In the genomic region with DNA sequence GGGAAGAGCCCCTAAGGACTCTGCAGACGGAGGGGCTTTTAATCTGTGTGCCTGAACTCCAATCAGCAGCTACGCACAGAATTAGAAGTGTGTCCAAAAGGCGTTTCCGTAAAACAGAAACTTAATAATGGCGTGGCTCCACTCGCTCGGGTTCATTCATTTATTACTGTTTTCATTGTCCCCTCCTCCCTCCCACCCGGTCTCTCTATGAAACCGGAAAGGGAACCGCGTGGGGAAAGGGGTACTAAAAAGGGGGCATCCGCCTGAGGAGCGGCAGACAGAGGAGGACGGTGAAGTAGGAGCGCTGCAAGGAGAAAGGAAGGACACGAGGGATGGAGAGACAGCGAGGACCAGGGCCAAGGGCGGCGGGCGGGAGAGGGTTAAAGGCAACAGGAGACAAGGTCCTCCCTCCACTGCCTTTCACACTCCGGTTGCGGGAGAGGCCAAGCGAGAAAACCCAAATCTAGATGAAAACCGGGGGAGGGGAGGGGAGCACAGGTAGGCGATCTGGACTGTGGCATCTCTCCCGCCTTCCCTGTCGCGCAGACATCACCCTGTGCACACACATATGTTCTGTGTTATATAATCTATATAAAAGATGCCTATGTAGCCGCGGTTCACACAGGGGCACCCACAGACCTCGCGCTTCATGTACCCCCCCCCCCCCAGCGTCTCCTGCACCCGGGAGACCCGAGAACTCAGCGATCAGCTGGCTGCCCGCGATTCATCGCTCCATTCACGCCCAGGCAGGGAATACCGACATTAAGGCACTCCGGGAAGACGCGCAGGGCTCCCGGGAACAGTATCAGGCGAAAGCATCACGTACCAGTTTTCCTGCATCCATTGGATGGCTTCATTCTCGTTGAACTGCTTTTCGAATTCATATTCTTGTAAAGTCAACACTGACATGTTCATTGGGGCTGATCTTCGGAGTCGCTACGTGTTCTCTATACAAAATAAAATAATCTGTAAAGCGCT, we compare ENCODE assay signal across 8 cellular contexts. TPM values are rescaled to one million over a fixed set of nuclear protein-coding genes. Genes with fewer than 3 reads are reported as not detected.
A peak's percentile ranks its signal among the peaks of the same experiment; 100 is the strongest.
DNase-seq lines count a peak whose midpoint lies in the region; ATAC-seq and TF ChIP-seq lines count a peak whose summit lies in the region.

No MANE protein-coding gene starts in this region.

- ATAC-seq in HG02610 (IDR thresholded peaks at IDR 0.05; ENCODE audit: unreplicated experiment) (peak; percentile 11), lung (ENCODE audit: insufficient read depth, low FRiP score) (no peak)

- H3K9me3 ChIP-seq in lung (ENCODE audit: control insufficient read depth in 2 of 2, insufficient read depth in 1 of 2, low read length in 1 of 2), result no peaks in the 10 kb centered on the region

- peak overlapping the region; percentile 88 for H3K4me3 ChIP-seq in lung

- no peaks in the 10 kb centered on the region for H3K36me3 ChIP-seq in lung (ENCODE audit: control insufficient read depth in 2 of 2, insufficient read depth in 2 of 2, low read length in 2 of 2)

- no peak for TF ChIP-seq CTCF in lung (IDR thresholded peaks at IDR 0.05; ENCODE audit: control extremely low read depth, extremely low read depth)

- H3K36me3 Mint-ChIP-seq in activated CD4-positive, alpha-beta memory T cell treated with anti-CD3 and anti-CD28 coated beads for 36 hours, result peaks cover 4% of the 10 kb centered on the region

- H3K9me3 Mint-ChIP-seq in activated CD4-positive, alpha-beta memory T cell treated with anti-CD3 and anti-CD28 coated beads for 36 hours, result no peaks in the 10 kb centered on the region

- POLR2A ChIA-PET in activated CD4-positive, alpha-beta memory T cell treated with anti-CD3 and anti-CD28 coated beads for 36 hours (lab: Charles Lee), result interaction anchor here (0.7 to 3.3 kb wide), 5 partner anchors 33 to 110 kb away, joined by 3 to 23 read pairs (median 4); no protein-coding TSS in a partner anchor

- CTCF ChIA-PET in activated CD4-positive, alpha-beta memory T cell treated with anti-CD3 and anti-CD28 coated beads for 36 hours (lab: Charles Lee), result interaction anchor here (1.0 to 1.6 kb wide), 3 partner anchors 9 to 149 kb away, joined by 3 to 6 read pairs (median 4); no protein-coding TSS in a partner anchor

- 0% methylated on average over 49 to 53 of the region's 53 CpGs for WGBS in lung, 2 donors

- H3K4me3 Mint-ChIP-seq in activated CD4-positive, alpha-beta memory T cell treated with anti-CD3 and anti-CD28 coated beads for 36 hours, result peak overlapping the region; percentile 84

- peaks cover 0 to 2% of the 10 kb centered on the region in 2 donors for H3K4me1 ChIP-seq in lung (ENCODE audit: control insufficient read depth in 2 of 2, insufficient read depth in 2 of 2, low read length in 2 of 2)

- no peaks in the 10 kb centered on the region for H3K27me3 Mint-ChIP-seq in activated CD4-positive, alpha-beta memory T cell treated with anti-CD3 and anti-CD28 coated beads for 36 hours

- H3K27me3 ChIP-seq in lung (ENCODE audit: control insufficient read depth, insufficient read depth), result no peaks in the 10 kb centered on the region

- DNase-seq in ELR (ENCODE audit: low read depth), result peak; percentile 51
- DNase-seq in NCI-H510A (lab: John Stamatoyannopoulos, UW), result peak; percentile 36
- DNase-seq in activated CD4-positive, alpha-beta memory T cell treated with anti-CD3 and anti-CD28 coated beads for 36 hours, result peak; percentile 70
- DNase-seq in ecto neural progenitor cell (ENCODE audit: low spot score), result peak; percentile 60
- peak; percentile 30 for DNase-seq in lung (ENCODE audit: low spot score)
- DNase-seq in stimulated activated CD4-positive, alpha-beta T cell treated with anti-CD3 and anti-CD28 coated beads, TNF-alpha, amount 100 ng/mL, for 48 hours (ENCODE audit: low read depth in 3 of 3), result peak in 2 of 3 donors; percentile 42 to 44
- DNase-seq in NCI-H1930 (lab: John Stamatoyannopoulos, UW), result no peak

- H3K27ac ChIP-seq in lung (ENCODE audit: low read depth in 1 of 2, low read length in 1 of 2), result peak overlapping the region in 1 of 2 donors; percentile 92

- H3K27ac Mint-ChIP-seq in activated CD4-positive, alpha-beta memory T cell treated with anti-CD3 and anti-CD28 coated beads for 36 hours, result peak overlapping the region; percentile 87

- intact Hi-C loops in activated CD4-positive, alpha-beta memory T cell treated with anti-CD3 and anti-CD28 coated beads for 36 hours (cut with micrococcal nuclease), result loop anchor here (1.0 to 10.0 kb wide), 9 partner anchors 32 to 1577 kb away; partner anchors contain the start of genes GAR1, MCUB, RPL34 and SEC24B

- H3K4me1 Mint-ChIP-seq in activated CD4-positive, alpha-beta memory T cell treated with anti-CD3 and anti-CD28 coated beads for 36 hours (ENCODE audit: low read depth), result peaks cover 19% of the 10 kb centered on the region

RNA-seq across cellular contexts. Expression of gene ELOVL6, which starts 0.7 kb away (rescaled TPM):
- total RNA-seq in activated CD4-positive, alpha-beta memory T cell treated with anti-CD3 and anti-CD28 coated beads for 36 hours, result 1 to 10 TPM; 8.5 to 9.7 TPM
- 10 to 100 TPM in 1 of 2 donors, 1 to 10 TPM in 1; 8.0 to 17.4 TPM for total RNA-seq in lung
- 10 to 100 TPM in 1 of 2 donors, 1 to 10 TPM in 1; 5.5 to 21.1 TPM for polyA plus RNA-seq in lung

Comparison
In these comparisons a context has a peak if more than half of its experiments do, and no peak if none do; other contexts are left out.
1. DNase-seq: peak in ELR (single experiment), NCI-H510A (single experiment), activated CD4-positive, alpha-beta memory T cell treated with anti-CD3 and anti-CD28 coated beads for 36 hours (single experiment), ecto neural progenitor cell (single experiment), lung (single experiment) and stimulated activated CD4-positive, alpha-beta T cell treated with anti-CD3 and anti-CD28 coated beads, TNF-alpha, amount 100 ng/mL, for 48 hours (2 of 3); none in NCI-H1930 (0 of 2).